8 cellular contexts compared by ENCODE assay signal in the genomic region with DNA sequence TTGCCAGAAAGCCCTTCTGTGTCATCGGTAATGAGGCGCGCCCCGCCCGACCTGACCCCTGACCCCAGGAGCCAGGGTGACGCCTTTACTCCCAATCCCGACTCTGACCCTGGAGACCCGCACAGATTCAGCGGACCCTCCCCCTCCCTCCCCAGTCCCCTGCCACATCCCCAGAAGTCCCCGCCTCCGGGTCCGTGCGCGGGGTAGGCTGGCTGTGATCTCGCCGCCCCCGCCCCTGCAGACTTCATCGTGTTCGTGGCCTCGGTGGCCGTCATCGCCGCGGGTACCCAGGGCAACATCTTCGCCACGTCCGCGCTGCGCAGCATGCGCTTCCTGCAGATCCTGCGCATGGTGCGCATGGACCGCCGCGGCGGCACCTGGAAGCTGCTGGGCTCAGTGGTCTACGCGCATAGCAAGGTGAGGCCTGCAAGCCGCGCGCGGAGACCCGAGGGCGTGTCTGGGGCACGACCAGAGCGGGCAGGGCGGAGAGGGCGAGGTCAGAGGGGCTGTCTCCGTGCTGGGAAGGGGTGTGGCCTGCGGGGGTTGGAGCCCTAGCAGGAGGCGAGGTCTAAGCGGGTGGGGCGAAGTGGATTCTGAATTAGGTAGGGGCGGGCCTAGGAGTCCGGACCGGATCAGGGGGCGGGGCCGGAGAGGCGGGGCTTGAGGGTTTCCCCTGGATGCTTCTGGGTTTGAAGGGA. TPM values are rescaled to one million over a fixed set of nuclear protein-coding genes. Genes with fewer than 3 reads are reported as not detected.
DNase-seq lines count a peak whose midpoint lies in the region; ATAC-seq and TF ChIP-seq lines count a peak whose summit lies in the region.

No MANE protein-coding gene starts in this region.

- peaks cover 3% of the 10 kb centered on the region for H3K27me3 Mint-ChIP-seq in activated naive CD8-positive, alpha-beta T cell treated with anti-CD3 and anti-CD28 coated beads, Interleukin-2, amount 50 U/mL, for 24 hours
- H3K27me3 Mint-ChIP-seq in immature natural killer cell (ENCODE audit: low read depth in 3 of 3), result peaks cover under 1 to 6% (median 2%) of the 10 kb centered on the region in 3 donors

- H3K27ac ChIP-seq in SU-DHL-6 (ENCODE audit: low read depth, low read length), result no peak overlapping the region

- H3K79me2 ChIP-seq in SU-DHL-6 (ENCODE audit: insufficient read depth, low read length), result no peaks in the 10 kb centered on the region

- no peaks in the 10 kb centered on the region for H3K27me3 ChIP-seq in SU-DHL-6 (ENCODE audit: low read length)

- peak overlapping the region; percentile 48 for H2AFZ ChIP-seq in SU-DHL-6 (ENCODE audit: low read depth, low read length, severe bottlenecking)

- H3K9me2 ChIP-seq in SU-DHL-6 (replicated peaks; ENCODE audit: insufficient read depth, low read length), result no peaks in the 10 kb centered on the region

- peak overlapping the region; percentile 43 for H3K4me2 ChIP-seq in SU-DHL-6 (ENCODE audit: low read depth, low read length, poor library complexity, severe bottlenecking)

- no peaks in the 10 kb centered on the region for H3K9me3 ChIP-seq in SU-DHL-6 (ENCODE audit: insufficient read depth, low read length)

- no peaks in the 10 kb centered on the region for H3K36me3 ChIP-seq in SU-DHL-6 (ENCODE audit: low read length)

- H3K9me3 Mint-ChIP-seq in activated naive CD8-positive, alpha-beta T cell treated with anti-CD3 and anti-CD28 coated beads, Interleukin-2, amount 50 U/mL, for 24 hours, result no peaks in the 10 kb centered on the region
- no peaks in the 10 kb centered on the region for H3K9me3 Mint-ChIP-seq in immature natural killer cell

- DNase-seq in ELR (ENCODE audit: low read depth) (peak; percentile 49), immature natural killer cell (peak; percentile 70 to 77 (median 74)), SKM-1 (lab: John Stamatoyannopoulos, UW; ENCODE audit: unreplicated experiment) (no peak), NCI-H226 (no peak)
- peak; percentile 87 for DNase-seq in activated naive CD8-positive, alpha-beta T cell treated with anti-CD3 and anti-CD28 coated beads, Interleukin-2, amount 50 U/mL, for 24 hours
- peak; percentile 86 for DNase-seq in stimulated activated CD4-positive, alpha-beta T cell treated with anti-CD3 and anti-CD28 coated beads, Interleukin-4, amount 100 ng/mL, for 24 hours

- no peak for TF ChIP-seq CTCF in SU-DHL-6 (IDR thresholded peaks at IDR 0.05; ENCODE audit: insufficient read depth, low read length, poor library complexity, severe bottlenecking)

- no peak overlapping the region for H3K27ac Mint-ChIP-seq in activated naive CD8-positive, alpha-beta T cell treated with anti-CD3 and anti-CD28 coated beads, Interleukin-2, amount 50 U/mL, for 24 hours
- H3K27ac Mint-ChIP-seq in immature natural killer cell, result peak overlapping the region in 3 of 6 donors; percentile 4 to 79 (median 10)

- H3K36me3 Mint-ChIP-seq in activated naive CD8-positive, alpha-beta T cell treated with anti-CD3 and anti-CD28 coated beads, Interleukin-2, amount 50 U/mL, for 24 hours (ENCODE audit: low read depth), result no peaks in the 10 kb centered on the region
- no peaks in the 10 kb centered on the region for H3K36me3 Mint-ChIP-seq in immature natural killer cell

- H3K4me3 ChIP-seq in SU-DHL-6 (ENCODE audit: insufficient read depth, low read length, poor library complexity, severe bottlenecking), result peak overlapping the region; percentile 33

- peak overlapping the region; percentile 10; the same call in 1 of the 2 replicates for H3K9ac ChIP-seq in SU-DHL-6 (ENCODE audit: low read length)

- peaks cover 9% of the 10 kb centered on the region for H3K4me1 Mint-ChIP-seq in activated naive CD8-positive, alpha-beta T cell treated with anti-CD3 and anti-CD28 coated beads, Interleukin-2, amount 50 U/mL, for 24 hours
- H3K4me1 Mint-ChIP-seq in immature natural killer cell, result peaks cover 0 to 8% of the 10 kb centered on the region in 2 donors

- peak; percentile 61 for ATAC-seq in HG02588 (IDR thresholded peaks at IDR 0.05; ENCODE audit: unreplicated experiment)
- peak; percentile 86 for ATAC-seq in activated naive CD8-positive, alpha-beta T cell treated with anti-CD3 and anti-CD28 coated beads, Interleukin-2, amount 50 U/mL, for 24 hours

- no peaks in the 10 kb centered on the region for H4K20me1 ChIP-seq in SU-DHL-6 (ENCODE audit: low read depth, low read length)

- H3K4me3 Mint-ChIP-seq in activated naive CD8-positive, alpha-beta T cell treated with anti-CD3 and anti-CD28 coated beads, Interleukin-2, amount 50 U/mL, for 24 hours, result peak overlapping the region; percentile 60
- H3K4me3 Mint-ChIP-seq in immature natural killer cell, result peak overlapping the region; percentile 78 to 83 (median 80)

- no peaks in the 10 kb centered on the region for H3F3A ChIP-seq in SU-DHL-6 (ENCODE audit: insufficient read depth)

RNA-seq across cellular contexts. Expression of gene KCNQ4, which starts 34.8 kb away (rescaled TPM):
- polyA plus RNA-seq in immature natural killer cell, result not detected

RNA-seq across cellular contexts. Expression of gene CITED4, which starts 43.8 kb away (rescaled TPM):
- 1 to 10 TPM; 2.1 to 3.5 (median 2.7) TPM for polyA plus RNA-seq in immature natural killer cell

Comparison
In these comparisons a context has a peak if more than half of its experiments do, and no peak if none do; other contexts are left out.
1. DNase-seq: peak in ELR (single experiment), activated naive CD8-positive, alpha-beta T cell treated with anti-CD3 and anti-CD28 coated beads, Interleukin-2, amount 50 U/mL, for 24 hours (single experiment), immature natural killer cell (3 of 3) and stimulated activated CD4-positive, alpha-beta T cell treated with anti-CD3 and anti-CD28 coated beads, Interleukin-4, amount 100 ng/mL, for 24 hours (single experiment); none in SKM-1 (single experiment) and NCI-H226 (single experiment).